ENCODE assay signal across 29 cellular contexts in genomic region chr2:164967349-164967748, GRCh38. TPM values are rescaled to one million over a fixed set of nuclear protein-coding genes. Genes with fewer than 3 reads are reported as not detected.
DNase-seq lines count a peak whose midpoint lies in the region; ATAC-seq and TF ChIP-seq lines count a peak whose summit lies in the region.
"Had no signal": no experiment of that assay in that cellular context is flagged by ENCODE, and none has a peak within 500 bp of the region (broad histone marks: within the 10 kb centered on the region; RNA-seq: fewer than 3 reads in every experiment).

No MANE protein-coding gene starts in this region.

- WGBS in mesenchymal stem cell: 95% methylated on average over 2 of the region's 2 CpGs

- no peak overlapping the region for H3K4me2 ChIP-seq in mesenchymal stem cell (ENCODE audit: low read length, poor library complexity, severe bottlenecking)

- no peak overlapping the region for H2BK120ac ChIP-seq in mesenchymal stem cell (ENCODE audit: low read depth, low read length)

- no peak overlapping the region for H2BK5ac ChIP-seq in mesenchymal stem cell (ENCODE audit: low read depth, low read length, poor library complexity, severe bottlenecking)

- no peak overlapping the region for H4K91ac ChIP-seq in mesenchymal stem cell (ENCODE audit: low read length)

- H3K27ac ChIP-seq in HUES48 (ENCODE audit: low read depth, low read length) (peak overlapping the region; percentile 72), mesenchymal stem cell (ENCODE audit: low read length, poor library complexity, severe bottlenecking) (peak overlapping the region; percentile 89)
- H3K27ac ChIP-seq: stomach, thyroid gland had no signal

- no peak overlapping the region for H4K8ac ChIP-seq in mesenchymal stem cell (ENCODE audit: low read length)

- H3K27me3 Mint-ChIP-seq in chondrocyte (ENCODE audit: low read depth): no peaks in the 10 kb centered on the region
- no peaks in the 10 kb centered on the region for H3K27me3 Mint-ChIP-seq in stimulated activated memory B cell treated with anti-CD40 and anti-IgM and Interleukin-4, amounts not matched to agents 10 μg/mL and 1 μg/mL and 100 μg/mL, for 72 hours
- H3K27me3 Mint-ChIP-seq: activated naive CD8-positive, alpha-beta T cell; dendritic cell treated with granulocyte-macrophage colony-stimulating factor and Interleukin-4, amounts not matched to agents 40 ng/mL and 50 ng/mL, for 4 days had no signal

- H3K4me1 ChIP-seq in HUES48 (ENCODE audit: control insufficient read depth, insufficient read depth, low read length) (peaks cover 8% of the 10 kb centered on the region; the same call in 1 of the 2 replicates), mesenchymal stem cell (ENCODE audit: control insufficient read depth, insufficient read depth, low read depth, low read length) (no peaks in the 10 kb centered on the region)
- H3K4me1 ChIP-seq: stomach, thyroid gland had no signal

- peak overlapping the region; percentile 46 for H2AK5ac ChIP-seq in mesenchymal stem cell (ENCODE audit: low read length, severe bottlenecking)

- H3K27me3 ChIP-seq in HUES48 (ENCODE audit: control insufficient read depth, insufficient read depth, low read length) (no peaks in the 10 kb centered on the region), mesenchymal stem cell (ENCODE audit: control insufficient read depth in 1 of 2, insufficient read depth in 1 of 2, low read length in 2 of 2) (no peaks in the 10 kb centered on the region)
- H3K27me3 ChIP-seq: stomach, thyroid gland had no signal

- DNase-seq in chondrocyte (ENCODE audit: low spot score) (no peak), mesenchymal stem cell (no peak), HCEC 1CT (no peak), NOMO-1 treated with dmso at 0.1 percent for 144 hours (lab: John Stamatoyannopoulos, UW; ENCODE audit: unreplicated experiment) (no peak)
- DNase-seq: activated CD4-positive, alpha-beta T cell treated with anti-CD3 and anti-CD28 coated beads for 4 hours; activated effector memory CD4-positive, alpha-beta T cell treated with Interleukin-2 at 50 U/mL for 16 hours; activated T-cell treated with anti-CD3 and anti-CD28 coated beads for 4 hours; C1 segment of cervical spinal cord; central memory CD4-positive, alpha-beta T cell; DMS79 treated with DMSO at 0.1 percent for 48 hours; GF-D8; glutamatergic neuron; H7; KG1; NCI-H1417 treated with DMSO at 0.1 percent for 48 hours; NCI-H2081 treated with DMSO at 0.1 percent for 48 hours; NCI-H774; posterior cingulate gyrus; stomach; thyroid gland had no signal

- ATAC-seq in stimulated activated memory B cell treated with anti-CD40 and anti-IgM and Interleukin-4, amounts not matched to agents 10 μg/mL and 1 μg/mL and 100 μg/mL, for 72 hours: no peak
- ATAC-seq in HG02798 (IDR thresholded peaks at IDR 0.05; ENCODE audit: poor library complexity, unreplicated experiment): no peak
- ATAC-seq: SK-N-SH treated with all-trans-retinoic acid at 6 μM for 48 hours had no signal

- H2BK15ac ChIP-seq in mesenchymal stem cell (ENCODE audit: low read depth, poor library complexity, severe bottlenecking): no peak overlapping the region

- H3K9me3 ChIP-seq in HUES48 (ENCODE audit: control insufficient read depth, insufficient read depth, low read length): no peaks in the 10 kb centered on the region
- no peaks in the 10 kb centered on the region for H3K9me3 ChIP-seq in mesenchymal stem cell (ENCODE audit: control insufficient read depth, low read length)
- H3K9me3 ChIP-seq: stomach, thyroid gland had no signal

- no peak overlapping the region for H3K4ac ChIP-seq in mesenchymal stem cell (ENCODE audit: low read depth in 1 of 2, low read length in 2 of 2)

- no peak for TF ChIP-seq CTCF in chondrocyte (IDR thresholded peaks at IDR 0.05)

- no peak overlapping the region for H3K23ac ChIP-seq in mesenchymal stem cell (ENCODE audit: low read length in 2 of 2)

- H3K14ac ChIP-seq in mesenchymal stem cell (ENCODE audit: low read length in 2 of 2): no peak overlapping the region

- H2AFZ ChIP-seq in mesenchymal stem cell (ENCODE audit: low read depth, low read length): no peak overlapping the region

- peak overlapping the region; percentile 72 for H3K27ac Mint-ChIP-seq in chondrocyte (ENCODE audit: unreplicated experiment)
- peak overlapping the region; percentile 24 for H3K27ac Mint-ChIP-seq in stimulated activated memory B cell treated with anti-CD40 and anti-IgM and Interleukin-4, amounts not matched to agents 10 μg/mL and 1 μg/mL and 100 μg/mL, for 72 hours
- H3K27ac Mint-ChIP-seq: activated naive CD8-positive, alpha-beta T cell; dendritic cell treated with granulocyte-macrophage colony-stimulating factor and Interleukin-4, amounts not matched to agents 40 ng/mL and 50 ng/mL, for 4 days had no signal

- peaks cover 11% of the 10 kb centered on the region for H3K9me3 Mint-ChIP-seq in chondrocyte (ENCODE audit: low read depth)
- peaks cover 9% of the 10 kb centered on the region for H3K9me3 Mint-ChIP-seq in stimulated activated memory B cell treated with anti-CD40 and anti-IgM and Interleukin-4, amounts not matched to agents 10 μg/mL and 1 μg/mL and 100 μg/mL, for 72 hours

- H3K36me3 ChIP-seq in HUES48 (ENCODE audit: control insufficient read depth, insufficient read depth, low read length) (no peaks in the 10 kb centered on the region), mesenchymal stem cell (ENCODE audit: control insufficient read depth in 1 of 2, insufficient read depth in 2 of 2, low read depth in 1 of 2, low read length in 2 of 2) (no peaks in the 10 kb centered on the region)
- H3K36me3 ChIP-seq: stomach, thyroid gland had no signal

- no peak overlapping the region for H3K4me3 ChIP-seq in HUES48 (ENCODE audit: low read depth, low read length)
- no peak overlapping the region for H3K4me3 ChIP-seq in mesenchymal stem cell (ENCODE audit: insufficient read depth in 1 of 2, low read depth in 1 of 2, low read length in 2 of 2)
- H3K4me3 ChIP-seq: lung, stomach, thyroid gland had no signal

- no peak overlapping the region for H2BK12ac ChIP-seq in mesenchymal stem cell (ENCODE audit: low read length in 2 of 2)

- H3K4me3 Mint-ChIP-seq in chondrocyte (ENCODE audit: unreplicated experiment): no peak overlapping the region
- no peak overlapping the region for H3K4me3 Mint-ChIP-seq in stimulated activated memory B cell treated with anti-CD40 and anti-IgM and Interleukin-4, amounts not matched to agents 10 μg/mL and 1 μg/mL and 100 μg/mL, for 72 hours
- H3K4me3 Mint-ChIP-seq: activated naive CD8-positive, alpha-beta T cell; dendritic cell treated with granulocyte-macrophage colony-stimulating factor and Interleukin-4, amounts not matched to agents 40 ng/mL and 50 ng/mL, for 4 days had no signal

- H3K4me1 Mint-ChIP-seq in chondrocyte (ENCODE audit: low read depth): peaks cover 58% of the 10 kb centered on the region
- peaks cover 63% of the 10 kb centered on the region for H3K4me1 Mint-ChIP-seq in stimulated activated memory B cell treated with anti-CD40 and anti-IgM and Interleukin-4, amounts not matched to agents 10 μg/mL and 1 μg/mL and 100 μg/mL, for 72 hours

- H3K9ac ChIP-seq in HUES48 (ENCODE audit: low read depth, low read length) (no peak overlapping the region), mesenchymal stem cell (ENCODE audit: low read length) (no peak overlapping the region)

- H3K36me3 Mint-ChIP-seq in chondrocyte (ENCODE audit: low read depth): peaks cover 2% of the 10 kb centered on the region
- H3K36me3 Mint-ChIP-seq in stimulated activated memory B cell treated with anti-CD40 and anti-IgM and Interleukin-4, amounts not matched to agents 10 μg/mL and 1 μg/mL and 100 μg/mL, for 72 hours: peaks cover 17% of the 10 kb centered on the region
- H3K36me3 Mint-ChIP-seq: activated naive CD8-positive, alpha-beta T cell had no signal

- no peaks in the 10 kb centered on the region for H3K79me1 ChIP-seq in mesenchymal stem cell (replicated peaks; ENCODE audit: low read length, poor library complexity, severe bottlenecking)

- H3K18ac ChIP-seq in mesenchymal stem cell (ENCODE audit: low read depth in 1 of 2, low read length in 2 of 2): no peak overlapping the region

RNA-seq across cellular contexts. Expression of gene SLC38A11, which starts 12.0 kb away (rescaled TPM):
- total RNA-seq in chondrocyte: 0.12 to 0.36 TPM (median 0.18 TPM) in 3 replicates
- not detected for polyA plus RNA-seq in mesenchymal stem cell (2013, experiment 1 of 2)
- not detected for polyA plus RNA-seq in mesenchymal stem cell (2013, experiment 2 of 2)
- total RNA-seq: H7; OCI-LY7; T-helper 2 cell treated with Interferon-gamma antibody and Interleukin-4, amounts not matched to agents 100 ng/mL and 5 ng/mL, for 36 hours had no signal
